Comparison of ENCODE assay signal across 1 cellular context in the genomic region with DNA sequence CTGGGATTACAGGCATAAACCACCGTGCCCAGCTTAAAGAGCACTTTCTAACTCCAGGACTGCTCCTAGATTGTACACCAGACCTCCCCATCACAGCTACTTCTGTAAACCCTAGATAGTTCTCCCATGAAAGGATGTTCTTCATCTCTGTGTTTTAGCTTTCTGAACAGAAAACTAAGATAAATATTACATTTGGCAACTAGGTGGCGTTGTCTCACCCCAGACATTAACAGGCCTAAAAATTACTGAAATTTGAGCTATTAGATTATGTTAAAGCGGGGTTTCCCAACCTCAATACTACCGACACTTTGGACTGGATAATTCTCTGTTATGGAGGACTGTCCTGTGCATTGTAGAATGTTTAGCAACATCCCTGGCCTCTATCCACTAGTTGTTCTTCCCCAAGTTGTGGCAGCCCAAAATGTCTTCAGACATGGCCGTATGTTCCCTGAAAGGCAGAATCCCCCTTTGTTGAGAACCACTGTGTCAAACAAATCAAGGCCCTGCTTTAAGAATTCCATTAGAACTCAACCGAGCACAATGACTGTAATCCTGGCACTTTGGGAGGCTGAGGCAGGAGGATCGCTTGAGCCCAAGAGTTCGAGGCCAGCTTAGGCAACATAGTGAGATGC.
TF ChIP-seq lines count a peak whose summit lies in the region.

No MANE protein-coding gene starts in this region.

TF ChIP-seq in A549, 52 proteins besides CTCF, POLR2A, EP300 and RAD21 (continued from another document):
- TF ChIP-seq, protein P1, sequence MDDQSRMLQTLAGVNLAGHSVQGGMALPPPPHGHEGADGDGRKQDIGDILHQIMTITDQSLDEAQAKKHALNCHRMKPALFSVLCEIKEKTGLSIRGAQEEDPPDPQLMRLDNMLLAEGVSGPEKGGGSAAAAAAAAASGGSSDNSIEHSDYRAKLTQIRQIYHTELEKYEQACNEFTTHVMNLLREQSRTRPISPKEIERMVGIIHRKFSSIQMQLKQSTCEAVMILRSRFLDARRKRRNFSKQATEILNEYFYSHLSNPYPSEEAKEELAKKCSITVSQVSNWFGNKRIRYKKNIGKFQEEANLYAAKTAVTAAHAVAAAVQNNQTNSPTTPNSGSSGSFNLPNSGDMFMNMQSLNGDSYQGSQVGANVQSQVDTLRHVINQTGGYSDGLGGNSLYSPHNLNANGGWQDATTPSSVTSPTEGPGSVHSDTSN (IDR thresholded peaks at IDR 0.05) = no peak
- no peak for TF ChIP-seq BHLHE40 (IDR thresholded peaks at IDR 0.05; ENCODE audit: low read depth, low read length)
